Comparison of ENCODE assay signal across 17 cellular contexts in the genomic region with DNA sequence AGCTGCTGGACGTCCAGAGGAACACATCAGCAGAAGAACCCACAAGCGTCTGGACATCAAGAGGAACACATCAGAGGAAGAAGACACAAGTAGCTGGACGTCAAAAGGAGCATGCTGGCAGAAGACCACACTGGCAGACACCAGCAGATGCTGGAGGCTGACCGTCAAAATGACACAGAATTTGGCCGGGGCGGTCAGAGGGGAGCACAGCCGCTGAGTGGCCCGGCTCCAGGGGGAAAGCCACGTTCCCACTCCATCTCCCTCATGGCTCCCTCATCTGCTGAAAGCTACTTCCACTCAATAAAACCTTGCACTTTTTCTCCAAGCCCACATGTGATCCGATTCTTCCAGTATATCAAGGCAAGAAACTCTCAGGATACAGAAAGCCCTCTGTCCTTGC.
DNase-seq lines count a peak whose midpoint lies in the region; ATAC-seq and TF ChIP-seq lines count a peak whose summit lies in the region.
"Had no signal": no experiment of that assay in that cellular context is flagged by ENCODE, and none has a peak within 500 bp of the region (broad histone marks: within the 10 kb centered on the region; RNA-seq: fewer than 3 reads in every experiment).

No MANE protein-coding gene starts in this region.

- H3K18ac ChIP-seq in neuronal stem cell (ENCODE audit: low read length) = peak overlapping the region; percentile 19

- H3K4me1 ChIP-seq in right atrium auricular region (no peaks in the 10 kb centered on the region), neuronal stem cell (ENCODE audit: control insufficient read depth in 2 of 2, insufficient read depth in 1 of 2, low read depth in 1 of 2, low read length in 2 of 2) (no peaks in the 10 kb centered on the region)
- H3K4me1 ChIP-seq: A549, Caco-2 had no signal

- no peak overlapping the region for H3K23ac ChIP-seq in neuronal stem cell (ENCODE audit: low read depth, low read length, poor library complexity)

- no peak overlapping the region for H2BK5ac ChIP-seq in neuronal stem cell (ENCODE audit: low read length)

- no peak overlapping the region for H3K14ac ChIP-seq in neuronal stem cell (ENCODE audit: low read length)

- WGBS in neuronal stem cell (ENCODE audit: extremely low coverage in 2 of 2, insufficient read length in 2 of 2, insufficient replicate concordance in 1 of 2), 2 donors = no CpG with 5 or more reads among the region's 10 CpGs

- no peak overlapping the region for H4K8ac ChIP-seq in neuronal stem cell (ENCODE audit: low read depth, low read length)

- H3K4me2 ChIP-seq in neuronal stem cell (ENCODE audit: insufficient read depth, low read length, poor library complexity, severe bottlenecking) = no peak overlapping the region
- H3K4me2 ChIP-seq: A549; BLaER1 treated with 17β-estradiol and CSF1 and Interleukin-3, amounts not matched to agents 10 nM and 100 nM had no signal

- H2BK12ac ChIP-seq in neuronal stem cell (ENCODE audit: low read length) = no peak overlapping the region

- no peaks in the 10 kb centered on the region for H3K79me1 ChIP-seq in neuronal stem cell (ENCODE audit: low read depth, low read length)

- no peak overlapping the region for H2AFZ ChIP-seq in neuronal stem cell (ENCODE audit: low read length)

- peak; percentile 59 for ATAC-seq in Right ventricle myocardium inferior
- peak; percentile 42 for ATAC-seq in left ventricle myocardium superior
- no peak for ATAC-seq in Right ventricle myocardium superior (ENCODE audit: poor library complexity)
- ATAC-seq: A549; CD8-positive, alpha-beta T cell had no signal

- TF ChIP-seq CTCF in right atrium auricular region (IDR thresholded peaks at IDR 0.05) = no peak

- H4K91ac ChIP-seq in neuronal stem cell (ENCODE audit: low read depth, low read length, poor library complexity) = no peak overlapping the region

- H2BK120ac ChIP-seq in neuronal stem cell (ENCODE audit: low read depth, low read length) = no peak overlapping the region

- no peaks in the 10 kb centered on the region for H3K36me3 ChIP-seq in right atrium auricular region
- no peaks in the 10 kb centered on the region for H3K36me3 ChIP-seq in neuronal stem cell (replicated peaks in 1 of 2; ENCODE audit: control insufficient read depth in 2 of 2, insufficient read depth in 2 of 2, low read length in 2 of 2)
- H3K36me3 ChIP-seq: BLaER1 treated with 17β-estradiol and CSF1 and Interleukin-3, amounts not matched to agents 10 nM and 100 nM had no signal

- H2AK5ac ChIP-seq in neuronal stem cell (ENCODE audit: low read depth, low read length) = no peak overlapping the region

- no peak overlapping the region for H3K4me3 ChIP-seq in right atrium auricular region
- H3K4me3 ChIP-seq in neuronal stem cell (ENCODE audit: low read length in 2 of 2) = no peak overlapping the region
- H3K4me3 ChIP-seq: A549; BLaER1 treated with 17β-estradiol and CSF1 and Interleukin-3, amounts not matched to agents 10 nM and 100 nM had no signal

- H3K9me3 ChIP-seq in right atrium auricular region (no peaks in the 10 kb centered on the region), neuronal stem cell (replicated peaks in 1 of 2; ENCODE audit: control insufficient read depth in 2 of 2, insufficient read depth in 1 of 2, low read depth in 1 of 2, low read length in 2 of 2) (peaks cover 0 to 3% of the 10 kb centered on the region in 2 donors)
- H3K9me3 ChIP-seq: A549, Caco-2 had no signal

- H3K27ac ChIP-seq in right atrium auricular region (no peak overlapping the region), neuronal stem cell (replicated peaks; ENCODE audit: low read length) (no peak overlapping the region)
- H3K27ac ChIP-seq: 22Rv1; A549; BLaER1 treated with 17β-estradiol and CSF1 and Interleukin-3, amounts not matched to agents 10 nM and 100 nM; C4-2B had no signal

- no peak overlapping the region for H3K4ac ChIP-seq in neuronal stem cell (ENCODE audit: low read length)

- no peak overlapping the region for H3K9ac ChIP-seq in neuronal stem cell (ENCODE audit: low read depth, low read length, poor library complexity)
- H3K9ac ChIP-seq: BLaER1 treated with 17β-estradiol and CSF1 and Interleukin-3, amounts not matched to agents 10 nM and 100 nM had no signal

- no peak overlapping the region for H2BK15ac ChIP-seq in neuronal stem cell (ENCODE audit: low read length)

- intact Hi-C loops in Right ventricle myocardium inferior (cut with DNase I) (no loop called here), left ventricle myocardium superior (cut with micrococcal nuclease) (no loop called here), Right ventricle myocardium superior (cut with DNase I) (no loop called here)

- DNase-seq in Right ventricle myocardium inferior (ENCODE audit: missing footprints) (no peak), right atrium auricular region (ENCODE audit: low spot score) (no peak), left ventricle myocardium superior (peak; percentile 34), Right ventricle myocardium superior (no peak), neuronal stem cell (ENCODE audit: low spot score) (no peak), OCI-M2 (lab: John Stamatoyannopoulos, UW; ENCODE audit: unreplicated experiment) (no peak)
- DNase-seq: AML-193; Caco-2; Calu3; CD4-positive, alpha-beta T cell; CD8-positive, alpha-beta T cell; DMS79 treated with DMSO at 0.1 percent for 48 hours; GF-D8 had no signal

- no peaks in the 10 kb centered on the region for H3K27me3 ChIP-seq in right atrium auricular region
- H3K27me3 ChIP-seq in neuronal stem cell (ENCODE audit: control insufficient read depth in 3 of 3, insufficient read depth in 3 of 3, low read depth in 1 of 3, low read length in 3 of 3) = no peaks in the 10 kb centered on the region
- H3K27me3 ChIP-seq: BLaER1 treated with 17β-estradiol and CSF1 and Interleukin-3, amounts not matched to agents 10 nM and 100 nM had no signal
